ENCODE assay signal across 20 cellular contexts in the genomic region with DNA sequence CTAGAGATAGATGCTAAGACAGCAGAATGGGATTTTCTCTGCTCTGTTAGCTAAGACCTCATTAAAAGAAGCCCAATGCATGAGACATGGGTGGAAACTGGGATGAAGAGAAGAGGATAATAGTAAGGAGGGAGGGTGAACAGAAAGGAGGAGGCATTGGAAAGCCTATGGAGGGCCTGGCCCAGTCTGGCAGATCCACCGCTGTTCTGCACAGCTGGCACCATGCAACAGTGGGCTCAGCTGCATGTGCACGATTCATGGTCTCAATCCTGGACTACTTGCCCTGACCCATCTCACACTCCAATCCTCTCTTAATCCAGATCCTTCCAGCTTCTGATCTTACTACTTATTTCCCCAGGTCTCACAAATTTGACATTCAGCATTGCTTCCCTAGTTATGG. TPM values are rescaled to one million over a fixed set of nuclear protein-coding genes. Genes with fewer than 3 reads are reported as not detected.
DNase-seq lines count a peak whose midpoint lies in the region; ATAC-seq and TF ChIP-seq lines count a peak whose summit lies in the region.
"Had no signal": no experiment of that assay in that cellular context is flagged by ENCODE, and none has a peak within 500 bp of the region (broad histone marks: within the 10 kb centered on the region; RNA-seq: fewer than 3 reads in every experiment).

No MANE protein-coding gene starts in this region.

- H3K36me3 ChIP-seq in ES-I3 (ENCODE audit: insufficient read depth, low read length) (no peaks in the 10 kb centered on the region), Loucy (ENCODE audit: insufficient read depth, low read length) (no peaks in the 10 kb centered on the region), neuron (ENCODE audit: insufficient read depth, low read length) (no peaks in the 10 kb centered on the region), vagina (no peaks in the 10 kb centered on the region)
- H3K36me3 ChIP-seq: thyroid gland had no signal

- intact Hi-C loops in dorsolateral prefrontal cortex (cut with DNase I) = loop anchor here in 1 of 2 donors (5.0 kb wide), 1 partner anchor 46 kb away; no protein-coding TSS in a partner anchor
- intact Hi-C loops in vagina (cut with DNase I) = no loop called here

- H3K4me1 ChIP-seq in ES-I3 (ENCODE audit: insufficient read depth, low read length) (peaks cover 25% of the 10 kb centered on the region), Loucy (ENCODE audit: insufficient read depth, low read length, poor library complexity, severe bottlenecking) (peaks cover 5% of the 10 kb centered on the region), neuron (ENCODE audit: insufficient read depth, low read length) (peaks cover 39% of the 10 kb centered on the region), vagina (peaks cover 22% of the 10 kb centered on the region)

- no peak overlapping the region for H3K4me3 Mint-ChIP-seq in stimulated activated effector memory CD8-positive, alpha-beta T cell treated with anti-CD3 and anti-CD28 coated beads, Interleukin-12 subunit alpha, Interleukin-12 subunit beta, amount 100 ng/mL, for 72 hours
- H3K4me3 Mint-ChIP-seq: activated CD8-positive, alpha-beta T cell treated with anti-CD3 and anti-CD28 coated beads, Interleukin-2, amount 10 ng/mL, durations not matched to agents 7 days and 5 days; activated T-cell treated with anti-CD3 and anti-CD28 coated beads, Interleukin-2, amount 50 U/mL, for 4 hours; brain; mesothelial cell of epicardium had no signal

- H3K79me2 ChIP-seq in Loucy (ENCODE audit: insufficient read depth, low read length) = no peaks in the 10 kb centered on the region

- no peak for TF ChIP-seq POLR2A in vagina (IDR thresholded peaks at IDR 0.05)

- H3F3A ChIP-seq in Loucy (ENCODE audit: low read depth) = no peaks in the 10 kb centered on the region

- H3K4me2 ChIP-seq in Loucy (ENCODE audit: low read depth, low read length, poor library complexity, severe bottlenecking) = no peak overlapping the region

- H3K9ac ChIP-seq in ES-I3 (ENCODE audit: low read depth, low read length) (peak overlapping the region; percentile 51; the same call in 1 of the 2 replicates), Loucy (ENCODE audit: low read depth, low read length, poor library complexity, severe bottlenecking) (no peak overlapping the region)

- peak overlapping the region in 3 of 59 donors; percentile 4 to 36 (median 8) for H3K27ac ChIP-seq in dorsolateral prefrontal cortex
- no peak overlapping the region for H3K27ac ChIP-seq in vagina
- H3K27ac ChIP-seq: thyroid gland had no signal

- no peaks in the 10 kb centered on the region for H3K9me3 Mint-ChIP-seq in stimulated activated effector memory CD8-positive, alpha-beta T cell treated with anti-CD3 and anti-CD28 coated beads, Interleukin-12 subunit alpha, Interleukin-12 subunit beta, amount 100 ng/mL, for 72 hours
- H3K9me3 Mint-ChIP-seq: activated naive CD4-positive, alpha-beta T cell treated with anti-CD3 and anti-CD28 coated beads, Interleukin-2, amount 50 U/mL, for 72 hours; activated T-cell treated with anti-CD3 and anti-CD28 coated beads, Interleukin-2, amount 50 U/mL, for 4 hours; mesothelial cell of epicardium had no signal

- H3K27ac Mint-ChIP-seq in stimulated activated effector memory CD8-positive, alpha-beta T cell treated with anti-CD3 and anti-CD28 coated beads, Interleukin-12 subunit alpha, Interleukin-12 subunit beta, amount 100 ng/mL, for 72 hours = no peak overlapping the region
- H3K27ac Mint-ChIP-seq: activated CD8-positive, alpha-beta T cell treated with anti-CD3 and anti-CD28 coated beads, Interleukin-2, amount 10 ng/mL, durations not matched to agents 7 days and 5 days; activated naive CD4-positive, alpha-beta T cell treated with anti-CD3 and anti-CD28 coated beads, Interleukin-2, amount 50 U/mL, for 72 hours; brain; mesothelial cell of epicardium had no signal

- H4K20me1 ChIP-seq in Loucy (ENCODE audit: insufficient read depth, low read length, poor library complexity, severe bottlenecking) = no peaks in the 10 kb centered on the region

- H3K9me3 ChIP-seq in ES-I3 (ENCODE audit: control insufficient read depth, insufficient read depth, low read length) = no peaks in the 10 kb centered on the region
- no peaks in the 10 kb centered on the region for H3K9me3 ChIP-seq in Loucy (ENCODE audit: insufficient read depth, low read depth, low read length)
- H3K9me3 ChIP-seq in neuron (ENCODE audit: low read length) = no peaks in the 10 kb centered on the region
- no peaks in the 10 kb centered on the region for H3K9me3 ChIP-seq in vagina
- H3K9me3 ChIP-seq: thyroid gland had no signal

- no peaks in the 10 kb centered on the region for H3K36me3 Mint-ChIP-seq in stimulated activated effector memory CD8-positive, alpha-beta T cell treated with anti-CD3 and anti-CD28 coated beads, Interleukin-12 subunit alpha, Interleukin-12 subunit beta, amount 100 ng/mL, for 72 hours
- H3K36me3 Mint-ChIP-seq: activated naive CD4-positive, alpha-beta T cell treated with anti-CD3 and anti-CD28 coated beads, Interleukin-2, amount 50 U/mL, for 72 hours had no signal

- DNase-seq in dorsolateral prefrontal cortex (no peak), NCI-H526 (lab: John Stamatoyannopoulos, UW) (no peak), superior temporal gyrus (ENCODE audit: extremely low spot score) (no peak), vagina (ENCODE audit: extremely low spot score in 2 of 2) (no peak)
- DNase-seq in stimulated activated effector memory CD8-positive, alpha-beta T cell treated with anti-CD3 and anti-CD28 coated beads, Interleukin-12 subunit alpha, Interleukin-12 subunit beta, amount 100 ng/mL, for 72 hours (ENCODE audit: low spot score in 2 of 2) = no peak
- DNase-seq: activated CD8-positive, alpha-beta T cell treated with anti-CD3 and anti-CD28 coated beads, Interleukin-2, amount 10 ng/mL, durations not matched to agents 7 days and 5 days; activated T-cell treated with anti-CD3 and anti-CD28 coated beads, Interleukin-2, amount 50 U/mL, for 4 hours; EL; Kasumi-1; NCI-H1105; OCI-M1; T-helper 9 cell; thyroid gland had no signal

- ATAC-seq in stimulated activated effector memory CD8-positive, alpha-beta T cell treated with anti-CD3 and anti-CD28 coated beads, Interleukin-12 subunit alpha, Interleukin-12 subunit beta, amount 100 ng/mL, for 72 hours = no peak
- ATAC-seq: activated CD4-positive, CD25-positive, alpha-beta regulatory T cell treated with anti-CD3 and anti-CD28 coated beads, Interleukin-2, amount 50 U/mL, for 24 hours; activated CD8-positive, alpha-beta T cell treated with anti-CD3 and anti-CD28 coated beads, Interleukin-2, amount 10 ng/mL, durations not matched to agents 7 days and 5 days; activated naive CD4-positive, alpha-beta T cell treated with anti-CD3 and anti-CD28 coated beads, Interleukin-2, amount 50 U/mL, for 72 hours; activated T-cell treated with anti-CD3 and anti-CD28 coated beads, Interleukin-2, amount 50 U/mL, for 4 hours had no signal

- H3K9me2 ChIP-seq in Loucy (replicated peaks; ENCODE audit: low read depth, low read length) = no peaks in the 10 kb centered on the region

- TF ChIP-seq CTCF in Loucy (conservative IDR thresholded peaks at IDR 0.05; ENCODE audit: low read length) = no peak
- no peak for TF ChIP-seq CTCF in dorsolateral prefrontal cortex (IDR thresholded peaks at IDR 0.05 in 54 of 56, conservative IDR thresholded peaks at IDR 0.05 in 2 of 56; ENCODE audit: low read depth in 1 of 56, partially characterized antibody in 56 of 56)
- TF ChIP-seq CTCF in vagina (IDR thresholded peaks at IDR 0.05) = no peak

- H3K4me1 Mint-ChIP-seq in stimulated activated effector memory CD8-positive, alpha-beta T cell treated with anti-CD3 and anti-CD28 coated beads, Interleukin-12 subunit alpha, Interleukin-12 subunit beta, amount 100 ng/mL, for 72 hours = no peaks in the 10 kb centered on the region

- H3K4me3 ChIP-seq in Loucy (ENCODE audit: low read length, poor library complexity, severe bottlenecking) = no peak overlapping the region
- peak overlapping the region in 35 of 59 donors; percentile 9 to 92 (median 81) for H3K4me3 ChIP-seq in dorsolateral prefrontal cortex
- peak overlapping the region; percentile 72 for H3K4me3 ChIP-seq in neuron (ENCODE audit: low read length)
- no peak overlapping the region for H3K4me3 ChIP-seq in vagina
- H3K4me3 ChIP-seq: thyroid gland had no signal

- H2AFZ ChIP-seq in Loucy (ENCODE audit: low read length) = 0 out of 2 replicates have a peak overlapping the region, but pooled peaks have one; percentile 30
- H2AFZ ChIP-seq in neuron (ENCODE audit: low read depth, low read length) = no peak overlapping the region

- H3K27me3 ChIP-seq in Loucy (ENCODE audit: insufficient read depth, low read length, poor library complexity, severe bottlenecking) (peaks cover 7% of the 10 kb centered on the region), dorsolateral prefrontal cortex (no peaks in the 10 kb centered on the region), neuron (ENCODE audit: insufficient read depth, low read length) (no peaks in the 10 kb centered on the region), vagina (no peaks in the 10 kb centered on the region)
- H3K27me3 ChIP-seq: thyroid gland had no signal

RNA-seq across cellular contexts. Expression of a gene that starts 2.2 kb away (rescaled TPM):
- 100 to 1,000 TPM in 34 of 120 experiments, 10 to 100 TPM in 86; 68.2 to 158 (median 93.1) TPM for total RNA-seq in dorsolateral prefrontal cortex
- 97.2 TPM for total RNA-seq in vagina

RNA-seq across cellular contexts. Expression of a gene that starts 43.8 kb away (rescaled TPM):
- 10 to 100 TPM in 20 of 120 experiments, 1 to 10 TPM in 100; 4.8 to 12.9 (median 8.1) TPM for total RNA-seq in dorsolateral prefrontal cortex
- total RNA-seq in vagina = 4.4 TPM

Comparison
In these comparisons a context has a peak if more than half of its experiments do, and no peak if none do; other contexts are left out.
1. H3K4me3 ChIP-seq: peak in dorsolateral prefrontal cortex (35 of 59) and neuron (single experiment); none in Loucy (single experiment) and vagina (0 of 2).